ENCODE assay signal across 1 cellular context in genomic region chr7:155581954-155582353, GRCh38.
TF ChIP-seq lines count a peak whose summit lies in the region.

No MANE protein-coding gene starts in this region.

TF ChIP-seq in H1, 55 proteins besides CTCF, POLR2A, EP300 and RAD21:
- TF ChIP-seq CBX8 (IDR thresholded peaks at IDR 0.05; ENCODE audit: borderline replicate concordance, low read depth, low read length) (no peak), ASH2L (IDR thresholded peaks at IDR 0.05; ENCODE audit: low read length) (no peak), SIRT6 (IDR thresholded peaks at IDR 0.05; ENCODE audit: low read length) (no peak), TEAD4 (IDR thresholded peaks at IDR 0.05; ENCODE audit: low read depth, low read length) (no peak), KDM1A (IDR thresholded peaks at IDR 0.05; ENCODE audit: borderline replicate concordance, low read length) (no peak), KDM5A (IDR thresholded peaks at IDR 0.05; ENCODE audit: low read length) (no peak), RBBP5 (IDR thresholded peaks at IDR 0.05; ENCODE audit: borderline replicate concordance, low read depth, low read length) (no peak), PHF8 (conservative IDR thresholded peaks at IDR 0.05; ENCODE audit: low read depth, low read length) (no peak), MAFK (IDR thresholded peaks at IDR 0.05; ENCODE audit: low read depth, low read length) (no peak)
- TF ChIP-seq, protein P1, sequence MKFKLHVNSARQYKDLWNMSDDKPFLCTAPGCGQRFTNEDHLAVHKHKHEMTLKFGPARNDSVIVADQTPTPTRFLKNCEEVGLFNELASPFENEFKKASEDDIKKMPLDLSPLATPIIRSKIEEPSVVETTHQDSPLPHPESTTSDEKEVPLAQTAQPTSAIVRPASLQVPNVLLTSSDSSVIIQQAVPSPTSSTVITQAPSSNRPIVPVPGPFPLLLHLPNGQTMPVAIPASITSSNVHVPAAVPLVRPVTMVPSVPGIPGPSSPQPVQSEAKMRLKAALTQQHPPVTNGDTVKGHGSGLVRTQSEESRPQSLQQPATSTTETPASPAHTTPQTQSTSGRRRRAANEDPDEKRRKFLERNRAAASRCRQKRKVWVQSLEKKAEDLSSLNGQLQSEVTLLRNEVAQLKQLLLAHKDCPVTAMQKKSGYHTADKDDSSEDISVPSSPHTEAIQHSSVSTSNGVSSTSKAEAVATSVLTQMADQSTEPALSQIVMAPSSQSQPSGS (IDR thresholded peaks at IDR 0.05; ENCODE audit: low read length), result no peak
TF ChIP-seq in H1: peak in this region for 0.
